ENCODE assay signal across 8 cellular contexts in genomic region chr7:908159-908918, GRCh38. TPM values are rescaled to one million over a fixed set of nuclear protein-coding genes. Genes with fewer than 3 reads are reported as not detected.
DNase-seq lines count a peak whose midpoint lies in the region; ATAC-seq and TF ChIP-seq lines count a peak whose summit lies in the region.

No MANE protein-coding gene starts in this region.

- intact Hi-C loops in tibial artery (cut with DNase I; ENCODE audit: low total_unique reads), result no loop called here

- no peaks in the 10 kb centered on the region for H3K9me3 ChIP-seq in RWPE2 (ENCODE audit: severe bottlenecking)
- no peaks in the 10 kb centered on the region for H3K9me3 ChIP-seq in iPS-18c (ENCODE audit: control insufficient read depth, insufficient read depth, low read length)
- no peaks in the 10 kb centered on the region for H3K9me3 ChIP-seq in tibial artery

- H3K27ac Mint-ChIP-seq in activated naive CD8-positive, alpha-beta T cell treated with anti-CD3 and anti-CD28 coated beads, Interleukin-2, amount 10 ng/mL, durations not matched to agents 7 days and 5 days, result no peak overlapping the region
- no peak overlapping the region for H3K27ac Mint-ChIP-seq in activated naive CD8-positive, alpha-beta T cell treated with anti-CD3 and anti-CD28 coated beads for 36 hours

- H3K27me3 Mint-ChIP-seq in activated naive CD8-positive, alpha-beta T cell treated with anti-CD3 and anti-CD28 coated beads, Interleukin-2, amount 10 ng/mL, durations not matched to agents 7 days and 5 days, result no peaks in the 10 kb centered on the region
- H3K27me3 Mint-ChIP-seq in activated naive CD8-positive, alpha-beta T cell treated with anti-CD3 and anti-CD28 coated beads for 36 hours, result no peaks in the 10 kb centered on the region

- DNase-seq in activated naive CD8-positive, alpha-beta T cell treated with anti-CD3 and anti-CD28 coated beads, Interleukin-2, amount 10 ng/mL, durations not matched to agents 7 days and 5 days, result no peak
- no peak for DNase-seq in activated naive CD8-positive, alpha-beta T cell treated with anti-CD3 and anti-CD28 coated beads for 36 hours
- DNase-seq in RWPE2 (ENCODE audit: low spot score) (no peak), tibial artery (no peak), SHP77 treated with DMSO at 0.1 percent for 48 hours (lab: John Stamatoyannopoulos, UW) (no peak), NCI-H748 treated with DMSO at 0.1 percent for 48 hours (lab: John Stamatoyannopoulos, UW) (no peak), NCI-H748 (lab: John Stamatoyannopoulos, UW; ENCODE audit: unreplicated experiment) (no peak)

- H3K4me1 ChIP-seq in RWPE2 (ENCODE audit: insufficient read depth, poor library complexity, severe bottlenecking) (no peaks in the 10 kb centered on the region), tibial artery (peaks cover 0 to 17% (median 5%) of the 10 kb centered on the region in 4 donors)

- no peak for TF ChIP-seq CTCF in RWPE2 (IDR thresholded peaks at IDR 0.05; ENCODE audit: poor library complexity, severe bottlenecking)
- no peak for TF ChIP-seq CTCF in tibial artery (IDR thresholded peaks at IDR 0.05)

- POLR2A ChIA-PET in activated naive CD8-positive, alpha-beta T cell treated with anti-CD3 and anti-CD28 coated beads, Interleukin-2, amount 10 ng/mL, durations not matched to agents 7 days and 5 days (lab: Charles Lee), result interaction anchor here (0.6 to 2.1 kb wide), 3 partner anchors 15 to 67 kb away, joined by 3 to 6 read pairs (median 5); no protein-coding TSS in a partner anchor

- H3K4me3 ChIP-seq in RWPE2 (ENCODE audit: severe bottlenecking) (no peak overlapping the region), iPS-18c (ENCODE audit: insufficient read depth, low read depth, low read length) (peak overlapping the region; percentile 41), tibial artery (peak overlapping the region; percentile 34 to 52)

- H3K9me3 Mint-ChIP-seq in activated naive CD8-positive, alpha-beta T cell treated with anti-CD3 and anti-CD28 coated beads, Interleukin-2, amount 10 ng/mL, durations not matched to agents 7 days and 5 days, result no peaks in the 10 kb centered on the region
- H3K9me3 Mint-ChIP-seq in activated naive CD8-positive, alpha-beta T cell treated with anti-CD3 and anti-CD28 coated beads for 36 hours, result no peaks in the 10 kb centered on the region

- H3K4me1 Mint-ChIP-seq in activated naive CD8-positive, alpha-beta T cell treated with anti-CD3 and anti-CD28 coated beads, Interleukin-2, amount 10 ng/mL, durations not matched to agents 7 days and 5 days, result peaks cover 3% of the 10 kb centered on the region
- peaks cover 5% of the 10 kb centered on the region for H3K4me1 Mint-ChIP-seq in activated naive CD8-positive, alpha-beta T cell treated with anti-CD3 and anti-CD28 coated beads for 36 hours

- no peak overlapping the region for H3K4me3 Mint-ChIP-seq in activated naive CD8-positive, alpha-beta T cell treated with anti-CD3 and anti-CD28 coated beads, Interleukin-2, amount 10 ng/mL, durations not matched to agents 7 days and 5 days
- no peak overlapping the region for H3K4me3 Mint-ChIP-seq in activated naive CD8-positive, alpha-beta T cell treated with anti-CD3 and anti-CD28 coated beads for 36 hours

- ATAC-seq in activated naive CD8-positive, alpha-beta T cell treated with anti-CD3 and anti-CD28 coated beads, Interleukin-2, amount 10 ng/mL, durations not matched to agents 7 days and 5 days (ENCODE audit: low read depth), result peak; percentile 8
- ATAC-seq in RWPE2 (ENCODE audit: low read depth), result peak; percentile 6; the same call in 2 of the 3 replicates

- H3K36me3 Mint-ChIP-seq in activated naive CD8-positive, alpha-beta T cell treated with anti-CD3 and anti-CD28 coated beads, Interleukin-2, amount 10 ng/mL, durations not matched to agents 7 days and 5 days, result no peaks in the 10 kb centered on the region
- peaks cover 5% of the 10 kb centered on the region for H3K36me3 Mint-ChIP-seq in activated naive CD8-positive, alpha-beta T cell treated with anti-CD3 and anti-CD28 coated beads for 36 hours

- H3K36me3 ChIP-seq in RWPE2 (ENCODE audit: low read depth) (no peaks in the 10 kb centered on the region), tibial artery (no peaks in the 10 kb centered on the region)

- no peaks in the 10 kb centered on the region for H3K27me3 ChIP-seq in RWPE2 (ENCODE audit: insufficient read depth, poor library complexity, severe bottlenecking)
- peaks cover 0 to 13% of the 10 kb centered on the region in 2 donors for H3K27me3 ChIP-seq in tibial artery

- H3K27ac ChIP-seq in RWPE2 (ENCODE audit: poor library complexity, severe bottlenecking), result no peak overlapping the region
- no peak overlapping the region for H3K27ac ChIP-seq in tibial artery

RNA-seq across cellular contexts. Expression of gene GET4, which starts 32.0 kb away (rescaled TPM):
- total RNA-seq in activated naive CD8-positive, alpha-beta T cell treated with anti-CD3 and anti-CD28 coated beads, Interleukin-2, amount 10 ng/mL, durations not matched to agents 7 days and 5 days, result 10 to 100 TPM; 44.1 to 44.7 TPM
- total RNA-seq in activated naive CD8-positive, alpha-beta T cell treated with anti-CD3 and anti-CD28 coated beads for 36 hours, result 10 to 100 TPM; 35.2 to 39.6 TPM

RNA-seq across cellular contexts. Expression of gene ADAP1, which starts 46.1 kb away (rescaled TPM):
- total RNA-seq in activated naive CD8-positive, alpha-beta T cell treated with anti-CD3 and anti-CD28 coated beads, Interleukin-2, amount 10 ng/mL, durations not matched to agents 7 days and 5 days, result 10 to 100 TPM; 25.0 to 29.8 TPM
- 10 to 100 TPM; 49.9 to 56.7 TPM for total RNA-seq in activated naive CD8-positive, alpha-beta T cell treated with anti-CD3 and anti-CD28 coated beads for 36 hours
